ENCODE assay signal across 19 cellular contexts in the genomic region with DNA sequence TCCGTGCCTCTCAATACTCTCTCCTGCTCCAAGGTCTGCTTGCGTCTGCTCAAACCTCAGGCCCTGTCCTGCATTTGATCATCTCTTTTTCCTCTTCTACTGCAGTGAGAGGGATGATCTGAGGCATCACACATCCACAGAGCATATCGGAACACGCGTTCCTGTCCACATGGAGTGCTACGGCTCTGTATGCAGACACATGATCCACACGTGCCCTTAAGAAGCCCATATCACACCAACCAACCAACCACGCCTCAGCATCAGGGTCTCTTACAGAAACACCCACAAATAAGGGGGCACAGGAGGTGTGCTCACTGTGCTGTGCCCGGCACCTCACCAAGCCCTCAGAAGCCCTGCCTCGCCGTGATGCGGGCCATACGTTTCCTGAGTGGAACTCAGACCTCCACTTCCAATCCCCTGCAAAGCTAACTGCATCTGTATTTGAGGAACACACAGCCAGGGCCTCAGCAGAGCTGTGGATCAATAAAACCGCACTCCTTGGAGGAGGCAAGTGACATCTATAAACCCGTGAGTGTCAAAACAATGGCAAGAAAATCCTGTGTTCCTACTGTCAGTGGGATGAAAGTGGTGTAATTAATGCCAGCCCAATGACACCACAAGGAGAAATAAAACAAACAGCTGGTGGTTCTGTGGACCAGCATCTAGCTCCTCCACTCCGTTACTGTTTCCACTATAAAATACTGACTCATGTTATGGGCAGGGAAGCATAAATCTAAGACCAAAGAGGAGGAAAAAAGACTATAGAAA. TPM values are rescaled to one million over a fixed set of nuclear protein-coding genes. Genes with fewer than 3 reads are reported as not detected.
A peak's percentile ranks its signal among the peaks of the same experiment; 100 is the strongest.
DNase-seq lines count a peak whose midpoint lies in the region; ATAC-seq and TF ChIP-seq lines count a peak whose summit lies in the region.
"Had no signal": no experiment of that assay in that cellular context is flagged by ENCODE, and none has a peak within 500 bp of the region (broad histone marks: within the 10 kb centered on the region; RNA-seq: fewer than 3 reads in every experiment).

No MANE protein-coding gene starts in this region.

- no peaks in the 10 kb centered on the region for H3K4me1 Mint-ChIP-seq in stimulated activated naive CD8-positive, alpha-beta T cell treated with anti-CD3 and anti-CD28 coated beads, Interleukin-15, amount 100 ng/mL, for 72 hours
- H3K4me1 Mint-ChIP-seq in WTC11 (peaks cover 2% of the 10 kb centered on the region; the same call in 1 of the 2 replicates), neural progenitor cell (peaks cover 31% of the 10 kb centered on the region)

- H4K20me1 ChIP-seq in neural progenitor cell (ENCODE audit: low read depth), result no peaks in the 10 kb centered on the region

- peak overlapping the region; percentile 8 to 86 for H3K27ac Mint-ChIP-seq in stimulated activated naive CD8-positive, alpha-beta T cell treated with anti-CD3 and anti-CD28 coated beads, Interleukin-15, amount 100 ng/mL, for 72 hours
- H3K27ac Mint-ChIP-seq in WTC11 (0 out of 2 replicates have a peak overlapping the region, but pooled peaks have one; percentile 21), neural progenitor cell (peak overlapping the region; percentile 30)
- H3K27ac Mint-ChIP-seq: CD4-positive, alpha-beta memory T cell; GM23338 had no signal

- H2AFZ ChIP-seq in neural progenitor cell (replicated peaks), result no peak overlapping the region
- H2AFZ ChIP-seq: GM23338 had no signal

- H3K36me3 Mint-ChIP-seq in WTC11, result no peaks in the 10 kb centered on the region
- no peaks in the 10 kb centered on the region for H3K36me3 Mint-ChIP-seq in neural progenitor cell
- H3K36me3 Mint-ChIP-seq: CD4-positive, alpha-beta memory T cell had no signal

- no peak for DNase-seq in stimulated activated naive CD8-positive, alpha-beta T cell treated with anti-CD3 and anti-CD28 coated beads, Interleukin-15, amount 100 ng/mL, for 72 hours
- DNase-seq in stimulated activated naive CD8-positive, alpha-beta T cell treated with anti-CD3 and anti-CD28 coated beads, Interleukin-15, Interleukin-2, amounts not matched to agents 100 U/mL and 50 U/mL, for 24 hours, result no peak
- DNase-seq in WTC11 (ENCODE audit: low spot score), result no peak
- no peak for DNase-seq in neural progenitor cell (ENCODE audit: low spot score)
- peak; percentile 25 for DNase-seq in upper lobe of right lung
- DNase-seq in cerebellar cortex (ENCODE audit: low spot score), result no peak
- no peak for DNase-seq in NCI-H345 (lab: John Stamatoyannopoulos, UW)
- DNase-seq in GDM1 (lab: John Stamatoyannopoulos, UW), result no peak
- DNase-seq: BE2C; CD4-positive, alpha-beta memory T cell; COR-L47; DMS153; DMS79 treated with DMSO at 0.1 percent for 48 hours; EL; H7 had no signal

- CTCF ChIA-PET in WTC11 (lab: Charles Lee), result interaction anchor here (0.6 to 2.3 kb wide), 3 partner anchors 9 to 246 kb away, joined by 3 to 7 read pairs (median 5); no protein-coding TSS in a partner anchor

- no peak overlapping the region for H3K27ac ChIP-seq in neural progenitor cell
- H3K27ac ChIP-seq in upper lobe of right lung, result no peak overlapping the region
- H3K27ac ChIP-seq: A549, C4-2B had no signal

- ATAC-seq in stimulated activated naive CD8-positive, alpha-beta T cell treated with anti-CD3 and anti-CD28 coated beads, Interleukin-15, amount 100 ng/mL, for 72 hours, result no peak
- ATAC-seq in stimulated activated naive CD8-positive, alpha-beta T cell treated with anti-CD3 and anti-CD28 coated beads, Interleukin-15, Interleukin-2, amounts not matched to agents 100 U/mL and 50 U/mL, for 24 hours, result no peak
- ATAC-seq in WTC11 (no peak), upper lobe of right lung (no peak)
- ATAC-seq: A549, GM23338 had no signal

- no peaks in the 10 kb centered on the region for H3K27me3 ChIP-seq in neural progenitor cell
- H3K27me3 ChIP-seq in upper lobe of right lung, result no peaks in the 10 kb centered on the region
- H3K27me3 ChIP-seq: BE2C had no signal

- no peak overlapping the region for H3K4me2 ChIP-seq in neural progenitor cell
- H3K4me2 ChIP-seq: A549, GM23338 had no signal

- H3K9me3 ChIP-seq in neural progenitor cell (ENCODE audit: low read depth) (no peaks in the 10 kb centered on the region), upper lobe of right lung (no peaks in the 10 kb centered on the region)
- H3K9me3 ChIP-seq: A549, BE2C had no signal

- no peak overlapping the region for H3K9ac ChIP-seq in neural progenitor cell

- H3K4me1 ChIP-seq in neural progenitor cell (peaks cover 7% of the 10 kb centered on the region), upper lobe of right lung (no peaks in the 10 kb centered on the region)

- no peak for TF ChIP-seq CTCF in WTC11 (IDR thresholded peaks at IDR 0.05)
- no peak for TF ChIP-seq CTCF in neural progenitor cell (IDR thresholded peaks at IDR 0.05)
- no peak for TF ChIP-seq CTCF in upper lobe of right lung (IDR thresholded peaks at IDR 0.05)

- H3K4me3 Mint-ChIP-seq in stimulated activated naive CD8-positive, alpha-beta T cell treated with anti-CD3 and anti-CD28 coated beads, Interleukin-15, amount 100 ng/mL, for 72 hours, result no peak overlapping the region
- no peak overlapping the region for H3K4me3 Mint-ChIP-seq in WTC11
- no peak overlapping the region for H3K4me3 Mint-ChIP-seq in neural progenitor cell
- H3K4me3 Mint-ChIP-seq: CD4-positive, alpha-beta memory T cell; GM23338 had no signal

- H3K36me3 ChIP-seq in neural progenitor cell (no peaks in the 10 kb centered on the region), upper lobe of right lung (no peaks in the 10 kb centered on the region)
- H3K36me3 ChIP-seq: BE2C had no signal

- intact Hi-C loops in upper lobe of right lung (cut with DNase I), result no loop called here

- POLR2A ChIA-PET in WTC11 (lab: Charles Lee), result no interaction called here

- no peaks in the 10 kb centered on the region for H3K79me2 ChIP-seq in neural progenitor cell (ENCODE audit: low read depth)

- H3K4me3 ChIP-seq in neural progenitor cell (no peak overlapping the region), upper lobe of right lung (no peak overlapping the region)
- H3K4me3 ChIP-seq: A549, GM23338 had no signal

- H3K9me3 Mint-ChIP-seq in stimulated activated naive CD8-positive, alpha-beta T cell treated with anti-CD3 and anti-CD28 coated beads, Interleukin-15, amount 100 ng/mL, for 72 hours, result no peaks in the 10 kb centered on the region
- H3K9me3 Mint-ChIP-seq in WTC11, result no peaks in the 10 kb centered on the region
- no peaks in the 10 kb centered on the region for H3K9me3 Mint-ChIP-seq in neural progenitor cell
- H3K9me3 Mint-ChIP-seq: CD4-positive, alpha-beta memory T cell; GM23338 had no signal

- no peaks in the 10 kb centered on the region for H3F3A ChIP-seq in neural progenitor cell (ENCODE audit: low read depth)

- H3K27me3 Mint-ChIP-seq in stimulated activated naive CD8-positive, alpha-beta T cell treated with anti-CD3 and anti-CD28 coated beads, Interleukin-15, amount 100 ng/mL, for 72 hours, result peaks cover 6% of the 10 kb centered on the region
- H3K27me3 Mint-ChIP-seq in WTC11 (ENCODE audit: low read depth), result no peaks in the 10 kb centered on the region
- peaks cover 13% of the 10 kb centered on the region for H3K27me3 Mint-ChIP-seq in neural progenitor cell (ENCODE audit: insufficient read depth, low read depth)

TF ChIP-seq in WTC11, 78 proteins besides CTCF, POLR2A, EP300 and RAD21:
- TF ChIP-seq, protein P1, sequence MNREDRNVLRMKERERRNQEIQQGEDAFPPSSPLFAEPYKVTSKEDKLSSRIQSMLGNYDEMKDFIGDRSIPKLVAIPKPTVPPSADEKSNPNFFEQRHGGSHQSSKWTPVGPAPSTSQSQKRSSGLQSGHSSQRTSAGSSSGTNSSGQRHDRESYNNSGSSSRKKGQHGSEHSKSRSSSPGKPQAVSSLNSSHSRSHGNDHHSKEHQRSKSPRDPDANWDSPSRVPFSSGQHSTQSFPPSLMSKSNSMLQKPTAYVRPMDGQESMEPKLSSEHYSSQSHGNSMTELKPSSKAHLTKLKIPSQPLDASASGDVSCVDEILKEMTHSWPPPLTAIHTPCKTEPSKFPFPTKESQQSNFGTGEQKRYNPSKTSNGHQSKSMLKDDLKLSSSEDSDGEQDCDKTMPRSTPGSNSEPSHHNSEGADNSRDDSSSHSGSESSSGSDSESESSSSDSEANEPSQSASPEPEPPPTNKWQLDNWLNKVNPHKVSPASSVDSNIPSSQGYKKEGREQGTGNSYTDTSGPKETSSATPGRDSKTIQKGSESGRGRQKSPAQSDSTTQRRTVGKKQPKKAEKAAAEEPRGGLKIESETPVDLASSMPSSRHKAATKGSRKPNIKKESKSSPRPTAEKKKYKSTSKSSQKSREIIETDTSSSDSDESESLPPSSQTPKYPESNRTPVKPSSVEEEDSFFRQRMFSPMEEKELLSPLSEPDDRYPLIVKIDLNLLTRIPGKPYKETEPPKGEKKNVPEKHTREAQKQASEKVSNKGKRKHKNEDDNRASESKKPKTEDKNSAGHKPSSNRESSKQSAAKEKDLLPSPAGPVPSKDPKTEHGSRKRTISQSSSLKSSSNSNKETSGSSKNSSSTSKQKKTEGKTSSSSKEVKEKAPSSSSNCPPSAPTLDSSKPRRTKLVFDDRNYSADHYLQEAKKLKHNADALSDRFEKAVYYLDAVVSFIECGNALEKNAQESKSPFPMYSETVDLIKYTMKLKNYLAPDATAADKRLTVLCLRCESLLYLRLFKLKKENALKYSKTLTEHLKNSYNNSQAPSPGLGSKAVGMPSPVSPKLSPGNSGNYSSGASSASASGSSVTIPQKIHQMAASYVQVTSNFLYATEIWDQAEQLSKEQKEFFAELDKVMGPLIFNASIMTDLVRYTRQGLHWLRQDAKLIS (CRISPR knock-in tag; IDR thresholded peaks at IDR 0.05; ENCODE audit: borderline replicate concordance), result no peak
- TF ChIP-seq TEAD4 (CRISPR knock-in tag; IDR thresholded peaks at IDR 0.05), result no peak

RNA-seq across cellular contexts. Expression of a gene that starts 40.4 kb away (rescaled TPM):
- total RNA-seq in WTC11 (2021) (0.27 to 0.50 TPM (median 0.48 TPM) in 3 replicates), neural progenitor cell (ENCODE audit: low replicate concordance) (0.43 and 0.71 TPM in 2 replicates), upper lobe of right lung (0.55 TPM)
- total RNA-seq: HT-29 had no signal

RNA-seq across cellular contexts. Expression of a gene that starts 41.0 kb away (rescaled TPM):
- total RNA-seq in WTC11 (2021) (0.48 to 1.8 TPM (median 1.5 TPM) in 3 replicates), neural progenitor cell (ENCODE audit: low replicate concordance) (1.9 and 2.4 TPM in 2 replicates), upper lobe of right lung (3.3 TPM)
